In genomic region chr2:24409700-24410556, GRCh38 we compare ENCODE assay signal across 8 cellular contexts. TPM values are rescaled to one million over a fixed set of nuclear protein-coding genes. Genes with fewer than 3 reads are reported as not detected.
DNase-seq lines count a peak whose midpoint lies in the region; ATAC-seq and TF ChIP-seq lines count a peak whose summit lies in the region.

No MANE protein-coding gene starts in this region.

- ATAC-seq in GM19463 (IDR thresholded peaks at IDR 0.05; ENCODE audit: unreplicated experiment): no peak

- peaks cover 18% of the 10 kb centered on the region for H3K27me3 Mint-ChIP-seq in activated T-cell treated with anti-CD3 and anti-CD28 coated beads, Interleukin-2, amount 50 U/mL, for 24 hours
- no peaks in the 10 kb centered on the region for H3K27me3 Mint-ChIP-seq in brain

- TF ChIP-seq CTCF in brain (conservative IDR thresholded peaks at IDR 0.05): peak; percentile 90

- no peaks in the 10 kb centered on the region for H3K9me3 Mint-ChIP-seq in activated T-cell treated with anti-CD3 and anti-CD28 coated beads, Interleukin-2, amount 50 U/mL, for 24 hours
- H3K9me3 Mint-ChIP-seq in brain: peaks cover 0 to 3% (median 0%) of the 10 kb centered on the region in 5 experiments

- no peaks in the 10 kb centered on the region for H3K36me3 Mint-ChIP-seq in activated T-cell treated with anti-CD3 and anti-CD28 coated beads, Interleukin-2, amount 50 U/mL, for 24 hours (ENCODE audit: low read depth)
- no peaks in the 10 kb centered on the region for H3K36me3 Mint-ChIP-seq in brain

- H3K4me3 Mint-ChIP-seq in activated T-cell treated with anti-CD3 and anti-CD28 coated beads, Interleukin-2, amount 50 U/mL, for 24 hours: no peak overlapping the region
- no peak overlapping the region for H3K4me3 Mint-ChIP-seq in brain

- no peaks in the 10 kb centered on the region for H3K4me1 Mint-ChIP-seq in activated T-cell treated with anti-CD3 and anti-CD28 coated beads, Interleukin-2, amount 50 U/mL, for 24 hours (ENCODE audit: low read depth)
- peaks cover 27% of the 10 kb centered on the region for H3K4me1 Mint-ChIP-seq in brain

- H3K27ac Mint-ChIP-seq in activated T-cell treated with anti-CD3 and anti-CD28 coated beads, Interleukin-2, amount 50 U/mL, for 24 hours: no peak overlapping the region
- peak overlapping the region in 3 of 5 experiments; percentile 9 to 74 (median 72) for H3K27ac Mint-ChIP-seq in brain

- peak; percentile 26 for DNase-seq in activated T-cell treated with anti-CD3 and anti-CD28 coated beads for 24 hours (ENCODE audit: low read depth)
- DNase-seq in activated T-cell treated with anti-CD3 and anti-CD28 coated beads, Interleukin-2, amount 50 U/mL, for 24 hours: no peak
- peak; percentile 81 for DNase-seq in NAMALWA (ENCODE audit: low spot score)
- peak; percentile 60 for DNase-seq in RPMI8226
- DNase-seq in inferior parietal cortex (ENCODE audit: extremely low spot score): peak; percentile 86
- peak; percentile 17 for DNase-seq in stimulated activated CD4-positive, alpha-beta T cell treated with anti-CD3 and anti-CD28 coated beads, Interleukin-1b, Interleukin-23, amount 100 ng/mL, for 48 hours

RNA-seq across cellular contexts. Expression of gene ITSN2, which starts 49.6 kb away (rescaled TPM):
- 6.1 TPM for polyA plus RNA-seq in brain (ENCODE audit: insufficient read depth, low read depth, low replicate concordance)
